In genomic region chr1:205505076-205505729, GRCh38 we compare ENCODE assay signal across 9 cellular contexts. TPM values are rescaled to one million over a fixed set of nuclear protein-coding genes. Genes with fewer than 3 reads are reported as not detected.
DNase-seq lines count a peak whose midpoint lies in the region; ATAC-seq, FAIRE-seq and TF ChIP-seq lines count a peak whose summit lies in the region.
"Had no signal": no experiment of that assay in that cellular context is flagged by ENCODE, and none has a peak within 500 bp of the region (broad histone marks: within the 10 kb centered on the region; RNA-seq: fewer than 3 reads in every experiment).

No MANE protein-coding gene starts in this region.

- H3K27me3 ChIP-seq in K562 (ENCODE audit: control insufficient read depth in 2 of 2, insufficient read depth in 2 of 2, low read length in 2 of 2) (peaks cover 37 to 71% of the 10 kb centered on the region in 2 experiments), thoracic aorta (replicated peaks; ENCODE audit: insufficient read depth) (no peaks in the 10 kb centered on the region)

- no peaks in the 10 kb centered on the region for H3K36me3 Mint-ChIP-seq in activated naive CD4-positive, alpha-beta T cell treated with anti-CD3 and anti-CD28 coated beads for 36 hours (ENCODE audit: low read depth)
- H3K36me3 Mint-ChIP-seq in activated naive CD4-positive, alpha-beta T cell treated with anti-CD3 and anti-CD28 coated beads, Interleukin-2, amount 50 U/mL, for 72 hours = no peaks in the 10 kb centered on the region

- H3K36me3 ChIP-seq in K562 (ENCODE audit: control insufficient read depth, insufficient read depth, low read length) (no peaks in the 10 kb centered on the region), thoracic aorta (no peaks in the 10 kb centered on the region)

- POLR2A ChIA-PET in K562 (lab: Yijun Ruan, JAX) = no interaction called here

- H3K9me1 ChIP-seq in K562 (ENCODE audit: control insufficient read depth, insufficient read depth, low read length) = no peaks in the 10 kb centered on the region

- no peaks in the 10 kb centered on the region for H3K9me3 Mint-ChIP-seq in activated naive CD4-positive, alpha-beta T cell treated with anti-CD3 and anti-CD28 coated beads for 36 hours
- no peaks in the 10 kb centered on the region for H3K9me3 Mint-ChIP-seq in activated naive CD4-positive, alpha-beta T cell treated with anti-CD3 and anti-CD28 coated beads, Interleukin-2, amount 50 U/mL, for 72 hours

- no peak for TF ChIP-seq POLR2A in K562 (conservative IDR thresholded peaks at IDR 0.05)

- no peak overlapping the region for H3K27ac Mint-ChIP-seq in activated naive CD4-positive, alpha-beta T cell treated with anti-CD3 and anti-CD28 coated beads for 36 hours
- peak overlapping the region in 1 of 2 donors; percentile 53 for H3K27ac Mint-ChIP-seq in activated naive CD4-positive, alpha-beta T cell treated with anti-CD3 and anti-CD28 coated beads, Interleukin-2, amount 50 U/mL, for 72 hours

- no peaks in the 10 kb centered on the region for H3K27me3 Mint-ChIP-seq in activated naive CD4-positive, alpha-beta T cell treated with anti-CD3 and anti-CD28 coated beads for 36 hours (ENCODE audit: low read depth)

- no peak for DNase-seq in activated naive CD4-positive, alpha-beta T cell treated with anti-CD3 and anti-CD28 coated beads for 36 hours
- no peak for DNase-seq in activated naive CD4-positive, alpha-beta T cell treated with anti-CD3 and anti-CD28 coated beads, Interleukin-2, amount 50 U/mL, for 72 hours (ENCODE audit: low spot score in 2 of 2)
- DNase-seq in K562 (ENCODE audit: extremely low read depth in 1 of 4, low spot score in 3 of 4) = no peak
- no peak for DNase-seq in left lobe of liver (ENCODE audit: low spot score)
- no peak for DNase-seq in thoracic aorta (ENCODE audit: low spot score)
- DNase-seq in foreskin melanocyte = no peak
- DNase-seq in NCI-H1930 (lab: John Stamatoyannopoulos, UW) = no peak

- CTCF ChIA-PET in activated naive CD4-positive, alpha-beta T cell treated with anti-CD3 and anti-CD28 coated beads for 36 hours (lab: Charles Lee) = interaction anchor here (1.0 to 1.4 kb wide), 3 partner anchors 19 to 151 kb away, joined by 3 read pairs; no protein-coding TSS in a partner anchor
- CTCF ChIA-PET in K562 (lab: Yijun Ruan, JAX; ENCODE audit: low intra/inter-chr PET ratio) = no interaction called here

- no peak for FAIRE-seq in K562 (lab: Jason Lieb, UNC)
- FAIRE-seq: GM18507 had no signal

- intact Hi-C loops in activated naive CD4-positive, alpha-beta T cell treated with anti-CD3 and anti-CD28 coated beads for 36 hours (cut with micrococcal nuclease) = no loop called here
- intact Hi-C loops in K562 (cut with micrococcal nuclease) = no loop called here

- H3K4me1 Mint-ChIP-seq in activated naive CD4-positive, alpha-beta T cell treated with anti-CD3 and anti-CD28 coated beads for 36 hours (ENCODE audit: low read depth) = peaks cover 13% of the 10 kb centered on the region

- H4K20me1 ChIP-seq in K562 (replicated peaks; ENCODE audit: control insufficient read depth, insufficient read depth, low read length) = peaks cover 7% of the 10 kb centered on the region; the same call in 1 of the 2 replicates

- H3K9ac ChIP-seq in K562 (ENCODE audit: insufficient read depth in 1 of 2, low read depth in 2 of 2, low read length in 2 of 2) = peak overlapping the region in 1 of 2 experiments; percentile 18; a peak in 1 of 4 replicates

- H2AFZ ChIP-seq in K562 (ENCODE audit: low read depth, low read length) = no peak overlapping the region

- peak overlapping the region; percentile 65 for H3K4me3 Mint-ChIP-seq in activated naive CD4-positive, alpha-beta T cell treated with anti-CD3 and anti-CD28 coated beads for 36 hours

- H3K27ac ChIP-seq in K562 (ENCODE audit: extremely low read depth, low read depth, low read length) (no peak overlapping the region), thoracic aorta (peak overlapping the region; percentile 73 to 78)

- H3K9me3 ChIP-seq in K562 (replicated peaks; ENCODE audit: control insufficient read depth, insufficient read depth, low read depth, low read length) = no peaks in the 10 kb centered on the region
- no peaks in the 10 kb centered on the region for H3K9me3 ChIP-seq in thoracic aorta

- no peak overlapping the region for H3K4me3 ChIP-seq in K562
- peak overlapping the region; percentile 100 for H3K4me3 ChIP-seq in thoracic aorta

- no peak for ATAC-seq in activated naive CD4-positive, alpha-beta T cell treated with anti-CD3 and anti-CD28 coated beads, Interleukin-2, amount 50 U/mL, for 72 hours
- ATAC-seq in K562 = no peak
- peak; percentile 12 for ATAC-seq in left lobe of liver
- ATAC-seq in thoracic aorta (ENCODE audit: insufficient number of reproducible peaks, low FRiP score, low read depth) = no peak
- ATAC-seq in HG03342 (IDR thresholded peaks at IDR 0.05; ENCODE audit: unreplicated experiment) = no peak

- H3K79me2 ChIP-seq in K562 (ENCODE audit: control insufficient read depth, insufficient read depth, low read length) = no peaks in the 10 kb centered on the region

- in situ Hi-C loops in K562 (cut with MboI) = no loop called here

- TF ChIP-seq RAD21 in K562 (CRISPR knock-in tag; conservative IDR thresholded peaks at IDR 0.05 in 1 of 2, IDR thresholded peaks at IDR 0.05 in 1 of 2) = no peak

- TF ChIP-seq CTCF in K562 (IDR thresholded peaks at IDR 0.05 in 2 of 3, conservative IDR thresholded peaks at IDR 0.05 in 1 of 3; ENCODE audit: insufficient read depth in 2 of 3, low read depth in 1 of 3, low read length in 3 of 3) = no peak
- no peak for TF ChIP-seq CTCF in thoracic aorta (IDR thresholded peaks at IDR 0.05)

- under 1% methylated on average over 18 of the region's 18 CpGs for WGBS in K562 (ENCODE audit: insufficient coverage, low coverage, missing lambda C conversion rate)

- BruUV-seq in K562 (replicated peaks; lab: Mats Ljungman, UMichigan) = no TSS peak

- H3K4me1 ChIP-seq in K562 (replicated peaks in 1 of 2; ENCODE audit: control insufficient read depth in 2 of 2, insufficient read depth in 2 of 2, low read length in 2 of 2) (peaks cover 0 to 17% of the 10 kb centered on the region in 2 experiments; a peak in 2 of 5 replicates), thoracic aorta (ENCODE audit: control insufficient read depth in 1 of 2, low read depth in 2 of 2) (peaks cover 13 to 27% of the 10 kb centered on the region in 2 donors)

- no peak for TF ChIP-seq EP300 in K562 (IDR thresholded peaks at IDR 0.05; ENCODE audit: low read length)

- no peak overlapping the region for H3K4me2 ChIP-seq in K562 (ENCODE audit: insufficient read depth, low read length)

TF ChIP-seq in K562, 482 proteins besides CTCF, POLR2A, EP300 and RAD21 (continues in another document):
- TF ChIP-seq HOXB6 (CRISPR knock-in tag; IDR thresholded peaks at IDR 0.05; ENCODE audit: borderline replicate concordance) (no peak), L3MBTL2 (IDR thresholded peaks at IDR 0.05) (0 out of 2 replicates have a peak, but pooled peaks have one; percentile 5), HDAC3 (IDR thresholded peaks at IDR 0.05; ENCODE audit: borderline replicate concordance, partially characterized antibody) (no peak)

RNA-seq across cellular contexts. Expression of gene CDK18, which starts 0.7 kb away (rescaled TPM):
- 1 to 10 TPM; 3.6 to 4.1 TPM for total RNA-seq in activated naive CD4-positive, alpha-beta T cell treated with anti-CD3 and anti-CD28 coated beads for 36 hours
- 1 to 10 TPM; 5.9 to 7.9 TPM for total RNA-seq in activated naive CD4-positive, alpha-beta T cell treated with anti-CD3 and anti-CD28 coated beads, Interleukin-2, amount 50 U/mL, for 72 hours
- total RNA-seq in K562 (2011; cell fraction: chromatin; rRNA removed; ENCODE audit: low replicate concordance) = 0.63 and 3.1 TPM in 2 replicates
- 0.92 and 1.2 TPM in 2 replicates for total RNA-seq in K562 (2011; cell fraction: nucleolus; rRNA removed)
- total RNA-seq in K562 (2011; cell fraction: nucleoplasm; rRNA removed) = 1.0 and 1.7 TPM in 2 replicates
- total RNA-seq in K562 (2014; rRNA removed) (0.05 TPM in 1 of 2 replicates, not detected in the other), K562 (2014; rRNA removed; fragmentation: Illumina TruSeq; extraction: Trizol) (0.07 TPM in 1 of 2 replicates, not detected in the other), K562 (2015; rRNA removed; fragmentation: Illumina TruSeq; extraction: Trizol) (0.23 and 0.69 TPM in 2 replicates), K562 (2021) (0.34 and 0.44 TPM in 2 replicates), left lobe of liver (8.8 TPM), thoracic aorta (10 to 100 TPM; 18.6 to 35.2 TPM)
- polyA plus RNA-seq in K562 (2011; rRNA removed) (0.17 and 0.20 TPM in 2 replicates), K562 (2014; fragmentation: Illumina TruSeq; extraction: Trizol) (0.51 and 0.61 TPM in 2 replicates), K562 (2014; fragmentation: Nextera tagmentation; extraction: Ambion mirVana) (not detected), K562 (2014; rRNA removed) (0.08 and 0.19 TPM in 2 replicates)
- 0.06 and 0.25 TPM in 2 replicates for polyA plus RNA-seq in K562 (2011; cell fraction: cytosol; rRNA removed)
- 0.51 and 1.9 TPM in 2 replicates for polyA plus RNA-seq in K562 (2011; cell fraction: nucleus; rRNA removed)
- polyA plus RNA-seq in K562 (2012) = 0.46 and 1.4 TPM in 2 replicates
- 0.18 and 0.28 TPM in 2 replicates for polyA minus RNA-seq in K562 (2011; rRNA and poly(A)+ RNA removed)
- not detected in 2 replicates for polyA minus RNA-seq in K562 (2011; cell fraction: cytosol; rRNA and poly(A)+ RNA removed)
- polyA minus RNA-seq in K562 (2011; cell fraction: nucleus; rRNA and poly(A)+ RNA removed) = 0.56 and 1.6 TPM in 2 replicates

RNA-seq across cellular contexts. Expression of gene BLACAT1, which starts 49.4 kb away (rescaled TPM):
- under 1 TPM; 0.14 to 0.30 TPM for total RNA-seq in activated naive CD4-positive, alpha-beta T cell treated with anti-CD3 and anti-CD28 coated beads for 36 hours
- under 1 TPM; 0.14 to 0.62 TPM for total RNA-seq in activated naive CD4-positive, alpha-beta T cell treated with anti-CD3 and anti-CD28 coated beads, Interleukin-2, amount 50 U/mL, for 72 hours
- 5.4 and 17.4 TPM in 2 replicates for total RNA-seq in K562 (2011; cell fraction: chromatin; rRNA removed; ENCODE audit: low replicate concordance)
- total RNA-seq in K562 (2011; cell fraction: nucleolus; rRNA removed) = 5.8 and 9.7 TPM in 2 replicates
- total RNA-seq in K562 (2011; cell fraction: nucleoplasm; rRNA removed) = 7.8 and 9.5 TPM in 2 replicates
- 0.37 and 0.73 TPM in 2 replicates for total RNA-seq in K562 (2014; rRNA removed)
- 0.73 and 1.1 TPM in 2 replicates for total RNA-seq in K562 (2014; rRNA removed; fragmentation: Illumina TruSeq; extraction: Trizol)
- total RNA-seq in K562 (2015; rRNA removed; fragmentation: Illumina TruSeq; extraction: Trizol) = 0.45 and 0.47 TPM in 2 replicates
- total RNA-seq in K562 (2021) = 0.83 and 1.0 TPM in 2 replicates
- 3.4 and 5.9 TPM in 2 replicates for polyA plus RNA-seq in K562 (2011; rRNA removed)
- polyA plus RNA-seq in K562 (2011; cell fraction: cytosol; rRNA removed) = 2.6 and 3.6 TPM in 2 replicates
- 7.5 and 19.7 TPM in 2 replicates for polyA plus RNA-seq in K562 (2011; cell fraction: nucleus; rRNA removed)
- polyA plus RNA-seq in K562 (2012) = 1.2 and 3.3 TPM in 2 replicates
- polyA plus RNA-seq in K562 (2014; fragmentation: Illumina TruSeq; extraction: Trizol) = 1.2 and 1.6 TPM in 2 replicates
- polyA plus RNA-seq in K562 (2014; fragmentation: Nextera tagmentation; extraction: Ambion mirVana) = under 1 TPM; 0.10 to 0.17 TPM
- 0.84 and 1.3 TPM in 2 replicates for polyA plus RNA-seq in K562 (2014; rRNA removed)
- 3.0 and 5.2 TPM in 2 replicates for polyA minus RNA-seq in K562 (2011; rRNA and poly(A)+ RNA removed)
- 0.55 and 1.3 TPM in 2 replicates for polyA minus RNA-seq in K562 (2011; cell fraction: cytosol; rRNA and poly(A)+ RNA removed)
- polyA minus RNA-seq in K562 (2011; cell fraction: nucleus; rRNA and poly(A)+ RNA removed) = 3.4 and 4.8 TPM in 2 replicates
- 0.08 TPM for total RNA-seq in left lobe of liver
- total RNA-seq in thoracic aorta = not detected
